In genomic region chr1:46221749-46222148, GRCh38 we compare ENCODE assay signal across 18 cellular contexts. TPM values are rescaled to one million over a fixed set of nuclear protein-coding genes. Genes with fewer than 3 reads are reported as not detected.
DNase-seq lines count a peak whose midpoint lies in the region; ATAC-seq and TF ChIP-seq lines count a peak whose summit lies in the region.
"Had no signal": no experiment of that assay in that cellular context is flagged by ENCODE, and none has a peak within 500 bp of the region (broad histone marks: within the 10 kb centered on the region; RNA-seq: fewer than 3 reads in every experiment).

No MANE protein-coding gene starts in this region.

- no peak for TF ChIP-seq CTCF in sigmoid colon (IDR thresholded peaks at IDR 0.05)

- DNase-seq in caudate nucleus (lab: John Stamatoyannopoulos, UW) (peak in 58 of 61 donors; percentile 18 to 89 (median 70)), sigmoid colon (peak; percentile 70), NCI-H1417 (lab: John Stamatoyannopoulos, UW) (no peak), NOMO-1 treated with DMSO at 0.1 percent for 48 hours (lab: John Stamatoyannopoulos, UW; ENCODE audit: unreplicated experiment) (no peak), NCI-H526 treated with DMSO at 0.1 percent for 48 hours (lab: John Stamatoyannopoulos, UW) (no peak)
- DNase-seq: activated CD8-positive, alpha-beta T cell treated with anti-CD3 and anti-CD28 coated beads for 36 hours; aorta; NK-92 treated with Interleukin-12 subunit alpha and Interleukin-12 subunit beta, amount 100 ng/mL, for 24 hours; SIG-M5; thyroid gland had no signal

- peak overlapping the region; percentile 11; the same call in 1 of the 2 replicates for H3K27ac ChIP-seq in HUES64 (ENCODE audit: low read depth, low read length)
- peak overlapping the region; percentile 97 for H3K27ac ChIP-seq in caudate nucleus (ENCODE audit: low read depth, low read length)
- H3K27ac ChIP-seq in layer of hippocampus (ENCODE audit: low read depth, low read length) = peak overlapping the region; percentile 89
- H3K27ac ChIP-seq in sigmoid colon = peak overlapping the region in 2 of 4 donors; percentile 17 to 22
- H3K27ac ChIP-seq: BLaER1, prostate gland, thyroid gland had no signal

- H3K4me3 ChIP-seq in HUES64 (ENCODE audit: low read length) = no peak overlapping the region; the same call in 1 of the 2 replicates
- no peak overlapping the region for H3K4me3 ChIP-seq in sigmoid colon
- H3K4me3 ChIP-seq: BLaER1, prostate gland, thyroid gland had no signal

- H3K27me3 ChIP-seq in HUES64 (ENCODE audit: insufficient read depth, low read length) = no peaks in the 10 kb centered on the region
- no peaks in the 10 kb centered on the region for H3K27me3 ChIP-seq in layer of hippocampus (ENCODE audit: control insufficient read depth, insufficient read depth, low read length)
- no peaks in the 10 kb centered on the region for H3K27me3 ChIP-seq in sigmoid colon
- H3K27me3 ChIP-seq: BLaER1, thyroid gland had no signal

- no peaks in the 10 kb centered on the region for H3K9me3 ChIP-seq in HUES64 (ENCODE audit: insufficient read depth, low read depth, low read length)
- H3K9me3 ChIP-seq in sigmoid colon = no peaks in the 10 kb centered on the region
- H3K9me3 ChIP-seq: BLaER1, prostate gland, thyroid gland had no signal

- no peak for TF ChIP-seq POLR2A in sigmoid colon (IDR thresholded peaks at IDR 0.05)

- intact Hi-C loops in sigmoid colon (cut with DNase I) = no loop called here

- no peaks in the 10 kb centered on the region for H3K36me3 ChIP-seq in HUES64 (ENCODE audit: insufficient read depth, low read length)
- no peaks in the 10 kb centered on the region for H3K36me3 ChIP-seq in sigmoid colon
- H3K36me3 ChIP-seq: BLaER1, prostate gland, thyroid gland had no signal

- whole genome bisulfite sequencing in HUES64 = 11% methylated on average over 4 of the region's 4 CpGs
- 23 to 56% methylated on average over 4 of the region's 4 CpGs for WGBS in sigmoid colon, 2 donors

- TF ChIP-seq EP300 in sigmoid colon (IDR thresholded peaks at IDR 0.05) = no peak

- H3K9ac ChIP-seq in HUES64 (ENCODE audit: low read depth, low read length) = no peak overlapping the region
- H3K9ac ChIP-seq: BLaER1 had no signal

- H3K4me1 ChIP-seq in HUES64 (ENCODE audit: insufficient read depth, low read length) (peaks cover 18% of the 10 kb centered on the region), sigmoid colon (peaks cover 0 to 9% (median 4%) of the 10 kb centered on the region in 4 donors)
- H3K4me1 ChIP-seq: prostate gland had no signal

- ATAC-seq in GM21381 (IDR thresholded peaks at IDR 0.05; ENCODE audit: unreplicated experiment) = no peak
- ATAC-seq: activated CD8-positive, alpha-beta T cell treated with anti-CD3 and anti-CD28 coated beads for 36 hours had no signal

RNA-seq across cellular contexts. Expression of gene LURAP1, which starts 18.6 kb away (rescaled TPM):
- 0.85 TPM for polyA plus RNA-seq in HUES64 (2013, experiment 1 of 2)
- 1.3 TPM for polyA plus RNA-seq in HUES64 (2013, experiment 2 of 2)
- total RNA-seq in sigmoid colon = 10 to 100 TPM in 1 of 4 donors, 1 to 10 TPM in 3; 3.0 to 10.8 (median 9.2) TPM
- polyA plus RNA-seq in sigmoid colon = under 1 TPM in 2 of 3 donors, not detected in 1; 0.60 to 0.95 TPM

RNA-seq across cellular contexts. Expression of gene POMGNT1, which starts 23.5 kb away (rescaled TPM):
- polyA plus RNA-seq in HUES64 (2013, experiment 1 of 2) = 41.4 TPM
- 42.2 TPM for polyA plus RNA-seq in HUES64 (2013, experiment 2 of 2)
- 10 to 100 TPM; 29.9 to 37.4 (median 33.5) TPM for total RNA-seq in sigmoid colon
- polyA plus RNA-seq in sigmoid colon = 10 to 100 TPM in 1 of 3 donors, 1 to 10 TPM in 2; 5.5 to 19.8 (median 9.0) TPM

RNA-seq across cellular contexts. Expression of gene RAD54L, which starts 25.8 kb away (rescaled TPM):
- 33.9 TPM for polyA plus RNA-seq in HUES64 (2013, experiment 1 of 2)
- 31.5 TPM for polyA plus RNA-seq in HUES64 (2013, experiment 2 of 2)
- not detected for total RNA-seq in sigmoid colon
- 10 to 100 TPM in 1 of 3 donors, 1 to 10 TPM in 1, not detected in 1; 1.4 to 11.2 TPM for polyA plus RNA-seq in sigmoid colon
- total RNA-seq: mononuclear cell had no signal

RNA-seq across cellular contexts. Expression of gene P3R3URF, which starts 45.5 kb away (rescaled TPM):
- polyA plus RNA-seq in HUES64 (2013, experiment 1 of 2) = not detected
- not detected for polyA plus RNA-seq in HUES64 (2013, experiment 2 of 2)
- not detected for total RNA-seq in sigmoid colon
- not detected for polyA plus RNA-seq in sigmoid colon
- total RNA-seq: activated CD8-positive, alpha-beta T cell treated with anti-CD3 and anti-CD28 coated beads for 36 hours; activated T-helper 2 cell treated with anti-CD3 and anti-CD28 coated beads, Interferon-gamma antibody, Interleukin-2, Interleukin-4, amounts not matched to agents 10 μg/mL and 5 μg/mL and 100 μg/mL, durations not matched to agents 14 hours and 24 hours and 36 hours; aorta; fibroblast of lung; mononuclear cell; prostate gland; thyroid gland had no signal
- polyA plus RNA-seq: aorta, fibroblast of lung had no signal

RNA-seq across cellular contexts. Expression of gene TSPAN1, which starts 46.9 kb away (rescaled TPM):
- not detected for polyA plus RNA-seq in HUES64 (2013, experiment 1 of 2)
- polyA plus RNA-seq in HUES64 (2013, experiment 2 of 2) = not detected
- total RNA-seq in sigmoid colon = 1 to 10 TPM in 2 of 4 donors, under 1 TPM in 2; 0.95 to 8.9 (median 2.2) TPM
- 1,000 to 10,000 TPM in 1 of 3 donors, 100 to 1,000 TPM in 2; 300 to 1,233 (median 443) TPM for polyA plus RNA-seq in sigmoid colon
- total RNA-seq: activated CD8-positive, alpha-beta T cell treated with anti-CD3 and anti-CD28 coated beads for 36 hours; activated T-helper 2 cell treated with anti-CD3 and anti-CD28 coated beads, Interferon-gamma antibody, Interleukin-2, Interleukin-4, amounts not matched to agents 10 μg/mL and 5 μg/mL and 100 μg/mL, durations not matched to agents 14 hours and 24 hours and 36 hours; mononuclear cell had no signal

Comparison
In these comparisons a context has a peak if more than half of its experiments do, and no peak if none do; other contexts are left out.
1. DNase-seq: peak in caudate nucleus (58 of 61) and sigmoid colon (single experiment); none in NCI-H1417 (0 of 3), NOMO-1 treated with DMSO at 0.1 percent for 48 hours (single experiment) and NCI-H526 treated with DMSO at 0.1 percent for 48 hours (single experiment).